Comparison of ENCODE assay signal across 11 cellular contexts in the genomic region with DNA sequence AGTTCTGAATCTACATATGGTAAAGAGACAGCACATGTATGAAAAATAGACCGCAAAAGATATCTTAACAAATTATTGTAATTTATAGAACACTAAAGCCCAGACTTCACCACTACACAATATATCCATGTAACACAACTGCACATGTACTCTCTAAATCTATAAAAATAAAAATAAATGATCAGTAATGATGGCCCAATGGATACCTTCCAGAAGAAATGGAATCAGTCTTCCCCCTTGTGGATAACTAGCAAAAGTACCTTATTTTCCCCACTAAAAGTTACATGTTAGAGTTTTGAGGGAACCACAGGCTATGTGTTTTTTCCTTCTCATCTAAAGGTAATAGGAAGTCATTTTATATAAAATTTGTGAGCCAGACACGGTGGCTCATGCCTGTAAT. TPM values are rescaled to one million over a fixed set of nuclear protein-coding genes. Genes with fewer than 3 reads are reported as not detected.
DNase-seq lines count a peak whose midpoint lies in the region; ATAC-seq and TF ChIP-seq lines count a peak whose summit lies in the region.
"Had no signal": no experiment of that assay in that cellular context is flagged by ENCODE, and none has a peak within 500 bp of the region (broad histone marks: within the 10 kb centered on the region; RNA-seq: fewer than 3 reads in every experiment).

No MANE protein-coding gene starts in this region.

- H3K79me2 ChIP-seq in PC-3 (ENCODE audit: low read length), result no peaks in the 10 kb centered on the region
- no peaks in the 10 kb centered on the region for H3K79me2 ChIP-seq in fibroblast of lung (ENCODE audit: control insufficient read depth, insufficient read depth, low read length)

- H3K36me3 ChIP-seq in PC-3 (ENCODE audit: low read depth, low read length), result no peaks in the 10 kb centered on the region
- H3K36me3 ChIP-seq in fibroblast of lung (ENCODE audit: control insufficient read depth, insufficient read depth, low read length), result no peaks in the 10 kb centered on the region
- H3K36me3 ChIP-seq: heart right ventricle, ovary had no signal

- intact Hi-C loops in PC-3 (cut with micrococcal nuclease), result no loop called here

- H3K4me2 ChIP-seq in PC-3 (ENCODE audit: low read length), result peak overlapping the region; percentile 55
- H3K4me2 ChIP-seq in fibroblast of lung (ENCODE audit: extremely low read depth, insufficient read depth, low read length), result no peak overlapping the region

- H2AFZ ChIP-seq in PC-3 (ENCODE audit: low read length) (no peak overlapping the region), fibroblast of lung (ENCODE audit: low read length) (no peak overlapping the region)

- ATAC-seq in PC-3 (no peak), HG02852 (IDR thresholded peaks at IDR 0.05; ENCODE audit: unreplicated experiment) (no peak)
- ATAC-seq in activated CD4-positive, CD25-positive, alpha-beta regulatory T cell treated with anti-CD3 and anti-CD28 coated beads, Interleukin-2, amount 50 U/mL, for 24 hours, result no peak
- ATAC-seq: heart right ventricle had no signal

- H3K9ac ChIP-seq in PC-3 (ENCODE audit: low read length) (no peak overlapping the region), fibroblast of lung (ENCODE audit: insufficient read depth, low read length) (no peak overlapping the region)

- no peaks in the 10 kb centered on the region for H3K27me3 ChIP-seq in PC-3 (ENCODE audit: low read length)
- no peaks in the 10 kb centered on the region for H3K27me3 ChIP-seq in fibroblast of lung (ENCODE audit: control insufficient read depth, insufficient read depth, low read length)
- H3K27me3 ChIP-seq: heart right ventricle, ovary had no signal

- H4K20me1 ChIP-seq in PC-3 (ENCODE audit: low read length), result no peaks in the 10 kb centered on the region
- no peaks in the 10 kb centered on the region for H4K20me1 ChIP-seq in fibroblast of lung (ENCODE audit: control insufficient read depth, extremely low read depth, insufficient read depth, low read length)

- CTCF ChIA-PET in PC-3 (lab: Charles Lee), result interaction anchor here (0.6 to 1.1 kb wide), 2 partner anchors 946 to 1068 kb away, joined by 4 to 5 read pairs; no protein-coding TSS in a partner anchor

- no peaks in the 10 kb centered on the region for H3K9me2 ChIP-seq in PC-3 (replicated peaks; ENCODE audit: low read length)

- POLR2A ChIA-PET in PC-3 (lab: Charles Lee; ENCODE audit: unreplicated experiment), result no interaction called here

- H3K27ac ChIP-seq in PC-3 (ENCODE audit: low read length) (peak overlapping the region; percentile 18; the same call in 1 of the 2 replicates), fibroblast of lung (ENCODE audit: insufficient read depth, low read length) (no peak overlapping the region)
- H3K27ac ChIP-seq: heart right ventricle, ovary had no signal

- no peaks in the 10 kb centered on the region for H3K9me3 ChIP-seq in PC-3 (ENCODE audit: low read length)
- no peaks in the 10 kb centered on the region for H3K9me3 ChIP-seq in fibroblast of lung (ENCODE audit: control insufficient read depth, insufficient read depth, low read depth, low read length)
- H3K9me3 ChIP-seq: heart right ventricle, ovary had no signal

- DNase-seq in A172 (ENCODE audit: low spot score) (peak; percentile 29), GM03348 (ENCODE audit: low spot score) (peak; percentile 48), PC-3 (peak; percentile 41), fibroblast of lung (ENCODE audit: low read depth in 2 of 2) (peak; percentile 6 to 44), Ammon's horn (ENCODE audit: low spot score) (no peak), COLO829 (ENCODE audit: low spot score) (no peak)
- DNase-seq: activated naive CD4-positive, alpha-beta T cell; heart right ventricle; ovary had no signal

- peak; percentile 60 for TF ChIP-seq CTCF in PC-3 (conservative IDR thresholded peaks at IDR 0.05; ENCODE audit: low read depth, low read length)
- TF ChIP-seq CTCF in fibroblast of lung (conservative IDR thresholded peaks at IDR 0.05 in 1 of 2, IDR thresholded peaks at IDR 0.05 in 1 of 2; ENCODE audit: low read depth in 1 of 2, low read length in 2 of 2), result peak; percentile 24 to 55

- peaks cover 4% of the 10 kb centered on the region for H3F3A ChIP-seq in PC-3 (ENCODE audit: low read length, unreplicated experiment)

- BruUV-seq in PC-3 (replicated peaks; lab: Mats Ljungman, UMichigan), result no TSS peak

- H3K4me3 ChIP-seq in PC-3 (ENCODE audit: low read length) (no peak overlapping the region), fibroblast of lung (replicated peaks in 1 of 4; ENCODE audit: control extremely low read depth in 1 of 4, insufficient read depth in 1 of 4, low read depth in 3 of 4, low read length in 4 of 4) (no peak overlapping the region)
- H3K4me3 ChIP-seq: heart right ventricle, ovary had no signal

- peaks cover 36% of the 10 kb centered on the region for H3K4me1 ChIP-seq in PC-3 (ENCODE audit: insufficient read depth, low read length)
- H3K4me1 ChIP-seq in fibroblast of lung (ENCODE audit: control insufficient read depth, extremely low read depth, insufficient read depth, low read length), result peaks cover 3% of the 10 kb centered on the region

RNA-seq across cellular contexts. Expression of a gene that starts 25.7 kb away (rescaled TPM):
- total RNA-seq in A172 (2014; rRNA removed; shearing (Covaris generic)), result 29.2 and 46.5 TPM in 2 replicates
- total RNA-seq in PC-3 (2014; rRNA removed) (2.5 and 3.2 TPM in 2 replicates), fibroblast of lung (5.9 and 8.8 TPM in 2 replicates)
- polyA plus RNA-seq in fibroblast of lung, result 5.9 and 8.5 TPM in 2 replicates
- polyA plus RNA-seq in fibroblast of lung (2012), result 5.7 and 6.1 TPM in 2 replicates
- 0.85 and 1.1 TPM in 2 replicates for polyA minus RNA-seq in fibroblast of lung (ENCODE audit: low replicate concordance)

RNA-seq across cellular contexts. Expression of a gene that starts 45.8 kb away (rescaled TPM):
- total RNA-seq in A172 (2014; rRNA removed; shearing (Covaris generic)), result 430 and 440 TPM in 2 replicates
- total RNA-seq in PC-3 (2014; rRNA removed) (69.7 and 85.6 TPM in 2 replicates), fibroblast of lung (27.2 and 33.6 TPM in 2 replicates)
- 161 and 181 TPM in 2 replicates for polyA plus RNA-seq in fibroblast of lung
- polyA plus RNA-seq in fibroblast of lung (2012), result 129 and 158 TPM in 2 replicates
- 2.3 TPM in 1 of 2 replicates, not detected in the other for polyA minus RNA-seq in fibroblast of lung (ENCODE audit: low replicate concordance)

RNA-seq across cellular contexts. Expression of a gene that starts 46.0 kb away (rescaled TPM):
- total RNA-seq in A172 (2014; rRNA removed; shearing (Covaris generic)), result 159 and 181 TPM in 2 replicates
- total RNA-seq in PC-3 (2014; rRNA removed) (75.4 and 104 TPM in 2 replicates), fibroblast of lung (55.5 and 63.7 TPM in 2 replicates)
- polyA plus RNA-seq in fibroblast of lung, result 54.4 and 58.0 TPM in 2 replicates
- 42.0 and 49.1 TPM in 2 replicates for polyA plus RNA-seq in fibroblast of lung (2012)
- 1.2 and 3.0 TPM in 2 replicates for polyA minus RNA-seq in fibroblast of lung (ENCODE audit: low replicate concordance)

Comparison
In these comparisons a context has a peak if more than half of its experiments do, and no peak if none do; other contexts are left out.
1. DNase-seq: peak in A172 (single experiment), GM03348 (single experiment), PC-3 (single experiment) and fibroblast of lung (2 of 2); none in Ammon's horn (single experiment) and COLO829 (single experiment).